22 cellular contexts compared by ENCODE assay signal in genomic region chr14:36521598-36522345, GRCh38. TPM values are rescaled to one million over a fixed set of nuclear protein-coding genes. Genes with fewer than 3 reads are reported as not detected.
DNase-seq lines count a peak whose midpoint lies in the region; ATAC-seq, FAIRE-seq and TF ChIP-seq lines count a peak whose summit lies in the region.
"Had no signal": no experiment of that assay in that cellular context is flagged by ENCODE, and none has a peak within 500 bp of the region (broad histone marks: within the 10 kb centered on the region; RNA-seq: fewer than 3 reads in every experiment).

No MANE protein-coding gene starts in this region.

- no peaks in the 10 kb centered on the region for H3K9me3 ChIP-seq in HepG2 (ENCODE audit: low read length)
- H3K9me3 ChIP-seq in right lobe of liver: no peaks in the 10 kb centered on the region
- H3K9me3 ChIP-seq: heart left ventricle, SJSA1 had no signal

- peaks cover 0 to 18% (median 0%) of the 10 kb centered on the region in 5 experiments for H3K9me3 Mint-ChIP-seq in brain
- no peaks in the 10 kb centered on the region for H3K9me3 Mint-ChIP-seq in nephron
- H3K9me3 Mint-ChIP-seq: activated CD4-positive, alpha-beta memory T cell treated with anti-CD3 and anti-CD28 coated beads for 36 hours had no signal

- H3K4me3 ChIP-seq in HepG2 (replicated peaks in 1 of 3; ENCODE audit: insufficient read depth in 1 of 3, low read depth in 2 of 3, low read length in 3 of 3): no peak overlapping the region
- H3K4me3 ChIP-seq in right lobe of liver: no peak overlapping the region

- H3K27ac Mint-ChIP-seq in brain (no peak overlapping the region), nephron (no peak overlapping the region)

- DNase-seq in HepG2 (ENCODE audit: low spot score): no peak
- DNase-seq in right lobe of liver: no peak
- no peak for DNase-seq in SKM-1 (lab: John Stamatoyannopoulos, UW; ENCODE audit: unreplicated experiment)
- no peak for DNase-seq in stimulated activated naive CD4-positive, alpha-beta T cell treated with Interleukin-2 at 50 U/mL for 16 hours (lab: John Stamatoyannopoulos, UW)
- no peak for DNase-seq in iPS-NIHi7 (ENCODE audit: extremely low spot score)
- DNase-seq: activated CD4-positive, alpha-beta memory T cell treated with anti-CD3 and anti-CD28 coated beads for 36 hours; activated effector memory CD4-positive, alpha-beta T cell treated with anti-CD3 and anti-CD28 coated beads, Interleukin-2, amount 50 U/mL, for 16 hours; anterior cingulate cortex; DMS 273 treated with DMSO at 0.1 percent for 48 hours; erythroblast; heart left ventricle; left cardiac atrium; NCI-H2171; stimulated activated CD4-positive, alpha-beta T cell treated with anti-CD3 and anti-CD28 coated beads, Interleukin-2, amount 100 ng/mL, for 48 hours had no signal

- H3K79me2 ChIP-seq in HepG2 (ENCODE audit: insufficient read depth, low read length): no peaks in the 10 kb centered on the region

- POLR2A ChIA-PET in HepG2 (lab: Yijun Ruan, JAX): no interaction called here

- H3K36me3 Mint-ChIP-seq in brain: no peaks in the 10 kb centered on the region
- no peaks in the 10 kb centered on the region for H3K36me3 Mint-ChIP-seq in nephron (ENCODE audit: low read depth)

- BruUV-seq in HepG2 (replicated peaks; lab: Mats Ljungman, UMichigan): no TSS peak

- H3K4me2 ChIP-seq in HepG2 (ENCODE audit: low read depth, low read length): no peak overlapping the region

- H3K27me3 ChIP-seq in HepG2 (ENCODE audit: control insufficient read depth in 1 of 2, insufficient read depth in 2 of 2, low read length in 2 of 2): peaks cover 54 to 92% of the 10 kb centered on the region in 2 experiments
- H3K27me3 ChIP-seq in right lobe of liver: peaks cover 26 to 68% of the 10 kb centered on the region in 2 donors

- ATAC-seq in HepG2: no peak
- ATAC-seq in right lobe of liver: no peak
- ATAC-seq in HG03139 (IDR thresholded peaks at IDR 0.05; ENCODE audit: unreplicated experiment): no peak
- ATAC-seq: heart left ventricle, left cardiac atrium, sciatic nerve had no signal

- H2AFZ ChIP-seq in HepG2 (ENCODE audit: low read length): no peak overlapping the region

- peaks cover 98% of the 10 kb centered on the region for H3K27me3 Mint-ChIP-seq in brain
- peaks cover 98% of the 10 kb centered on the region for H3K27me3 Mint-ChIP-seq in nephron (ENCODE audit: low read depth)

- CTCF ChIA-PET in HepG2 (lab: Yijun Ruan, JAX; ENCODE audit: low intra/inter-chr PET ratio, low total read pairs): interaction anchor here (1.6 kb wide), 1 partner anchor 420 kb away, joined by 6 read pairs; no protein-coding TSS in a partner anchor

- intact Hi-C loops in HepG2 (cut with micrococcal nuclease; ENCODE audit: unreplicated experiment): loop anchor here (10.0 kb wide), 2 partner anchors 317 to 417 kb away; no protein-coding TSS in a partner anchor
- intact Hi-C loops in right lobe of liver (cut with DNase I): no loop called here

- no peaks in the 10 kb centered on the region; the same call in 1 of the 2 replicates for H4K20me1 ChIP-seq in HepG2 (ENCODE audit: insufficient read depth, low read length)

- in situ Hi-C loops in HepG2 (cut with HindIII; ENCODE audit: extremely low pct_ligation_motif_present, low pct_unique_long_range_greater_than_20kb): loop anchor here (10.0 kb wide), 2 partner anchors 317 to 447 kb away; no protein-coding TSS in a partner anchor

- H3K36me3 ChIP-seq in HepG2 (replicated peaks in 1 of 2; ENCODE audit: control insufficient read depth in 1 of 2, insufficient read depth in 2 of 2, low read length in 2 of 2) (no peaks in the 10 kb centered on the region), right lobe of liver (no peaks in the 10 kb centered on the region)
- H3K36me3 ChIP-seq: heart left ventricle, SJSA1 had no signal

- 0 out of 2 replicates have a peak, but pooled peaks cover 15% of the 10 kb centered on the region for H3K4me1 ChIP-seq in HepG2 (ENCODE audit: insufficient read depth, low read length)
- peaks cover 0 to 44% (median 13%) of the 10 kb centered on the region in 4 donors for H3K4me1 ChIP-seq in right lobe of liver

- H3K27ac ChIP-seq in HepG2 (ENCODE audit: extremely low read length, insufficient read depth, low read length): no peak overlapping the region
- H3K27ac ChIP-seq in right lobe of liver: no peak overlapping the region
- H3K27ac ChIP-seq: coronary artery, heart left ventricle, SJSA1 had no signal

- peak; percentile 39 for FAIRE-seq in HepG2 (lab: Jason Lieb, UNC)
- FAIRE-seq: urothelium cell line had no signal

- WGBS in HepG2 (ENCODE audit: low lambda C conversion rate): 20% methylated on average over 35 of the region's 35 CpGs
- 7% methylated on average over 24 of the region's 35 CpGs for WGBS in right lobe of liver (ENCODE audit: insufficient coverage, low coverage, low lambda C conversion rate, missing lambda C conversion rate)

- no peak for TF ChIP-seq RAD21 in HepG2 (CRISPR knock-in tag; IDR thresholded peaks at IDR 0.05)

- TF ChIP-seq POLR2A in HepG2 (IDR thresholded peaks at IDR 0.05; ENCODE audit: insufficient read depth in 1 of 2, low read depth in 2 of 2, low read length in 2 of 2): no peak
- no peak for TF ChIP-seq POLR2A in right lobe of liver (IDR thresholded peaks at IDR 0.05)

- no peak overlapping the region for H3K9ac ChIP-seq in HepG2 (ENCODE audit: insufficient read depth, low read depth, low read length)

- peak overlapping the region in 4 of 5 experiments; percentile 26 to 77 (median 58) for H3K4me3 Mint-ChIP-seq in brain
- H3K4me3 Mint-ChIP-seq in nephron: peak overlapping the region in 2 of 3 experiments; percentile 22 to 53
- H3K4me3 Mint-ChIP-seq: activated CD4-positive, alpha-beta memory T cell treated with anti-CD3 and anti-CD28 coated beads for 36 hours had no signal

- TF ChIP-seq EP300 in HepG2 (IDR thresholded peaks at IDR 0.05; ENCODE audit: low read depth in 2 of 2, low read length in 2 of 2) (no peak), HepG2 (CRISPR knock-in tag; IDR thresholded peaks at IDR 0.05; ENCODE audit: borderline replicate concordance) (no peak)

- H3K4me1 Mint-ChIP-seq in brain: peaks cover 21% of the 10 kb centered on the region
- peaks cover 23% of the 10 kb centered on the region for H3K4me1 Mint-ChIP-seq in nephron

- peak; percentile 19; the same call in 1 of the 2 replicates for TF ChIP-seq CTCF in HepG2 (CRISPR knock-in tag; IDR thresholded peaks at IDR 0.05)
- TF ChIP-seq CTCF in right lobe of liver (IDR thresholded peaks at IDR 0.05): no peak
- TF ChIP-seq CTCF in brain (conservative IDR thresholded peaks at IDR 0.05): no peak
- no peak for TF ChIP-seq CTCF in nephron (IDR thresholded peaks at IDR 0.05; ENCODE audit: unreplicated experiment in 3 of 3)

TF ChIP-seq in HepG2, 621 proteins besides CTCF, POLR2A, EP300 and RAD21 (continues in another document):
- TF ChIP-seq EED (CRISPR knock-in tag; IDR thresholded peaks at IDR 0.05) (0 out of 2 replicates have a peak, but pooled peaks have one; percentile 35), PHB2 (IDR thresholded peaks at IDR 0.05; ENCODE audit: partially characterized antibody) (no peak), TEAD3 (CRISPR knock-in tag; optimal IDR thresholded peaks at IDR 0.05; ENCODE audit: borderline replicate concordance) (no peak), NR3C1 (CRISPR knock-in tag; IDR thresholded peaks at IDR 0.05) (0 out of 2 replicates have a peak, but pooled peaks have one; percentile 8), ZMAT5 (CRISPR knock-in tag; IDR thresholded peaks at IDR 0.05; ENCODE audit: borderline replicate concordance, low read depth) (no peak), KDM5A (IDR thresholded peaks at IDR 0.05; ENCODE audit: borderline replicate concordance, low read length) (no peak)
- TF ChIP-seq, protein P1, sequence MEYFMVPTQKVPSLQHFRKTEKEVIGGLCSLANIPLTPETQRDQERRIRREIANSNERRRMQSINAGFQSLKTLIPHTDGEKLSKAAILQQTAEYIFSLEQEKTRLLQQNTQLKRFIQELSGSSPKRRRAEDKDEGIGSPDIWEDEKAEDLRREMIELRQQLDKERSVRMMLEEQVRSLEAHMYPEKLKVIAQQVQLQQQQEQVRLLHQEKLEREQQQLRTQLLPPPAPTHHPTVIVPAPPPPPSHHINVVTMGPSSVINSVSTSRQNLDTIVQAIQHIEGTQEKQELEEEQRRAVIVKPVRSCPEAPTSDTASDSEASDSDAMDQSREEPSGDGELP (IDR thresholded peaks at IDR 0.05; ENCODE audit: borderline replicate concordance, low read depth): no peak

RNA-seq across cellular contexts. Expression of gene NKX2-1, which starts 1.7 kb away (rescaled TPM):
- not detected in 2 replicates for total RNA-seq in HepG2 (2016; rRNA removed; fragmentation: Illumina TruSeq; extraction: Trizol)
- not detected in 2 replicates for total RNA-seq in HepG2 (2016; cell fraction: cytosol; rRNA removed; fragmentation: Illumina TruSeq; extraction: Trizol; ENCODE audit: low read depth)
- not detected in 2 replicates for total RNA-seq in HepG2 (2016; cell fraction: insoluble cytoplasmic fraction; rRNA removed; fragmentation: Illumina TruSeq; extraction: Trizol)
- total RNA-seq in HepG2 (2016; cell fraction: membrane; rRNA removed; fragmentation: Illumina TruSeq; extraction: Trizol): not detected in 2 replicates
- total RNA-seq in HepG2 (2016; cell fraction: nucleus; rRNA removed; fragmentation: Illumina TruSeq; extraction: Trizol): not detected in 2 replicates
- polyA plus RNA-seq in HepG2 (2011; rRNA removed): not detected in 2 replicates
- not detected in 2 replicates for polyA plus RNA-seq in HepG2 (2011; cell fraction: cytosol; rRNA removed)
- polyA plus RNA-seq in HepG2 (2011; cell fraction: nucleus; rRNA removed): not detected in 2 replicates
- polyA plus RNA-seq in HepG2 (2012): not detected in 2 replicates
- not detected in 2 replicates for polyA plus RNA-seq in HepG2 (2016; cell fraction: cytosol; fragmentation: Illumina TruSeq; extraction: Trizol; ENCODE audit: low read depth)
- not detected in 2 replicates for polyA plus RNA-seq in HepG2 (2016; cell fraction: insoluble cytoplasmic fraction; fragmentation: Illumina TruSeq; extraction: Trizol; ENCODE audit: low read depth)
- polyA plus RNA-seq in HepG2 (2016; cell fraction: membrane; fragmentation: Illumina TruSeq; extraction: Trizol; ENCODE audit: low read depth): not detected in 2 replicates
- not detected in 2 replicates for polyA plus RNA-seq in HepG2 (2016; cell fraction: nucleus; fragmentation: Illumina TruSeq; extraction: Trizol; ENCODE audit: insufficient read depth, low read depth)
- polyA minus RNA-seq in HepG2 (2011; rRNA and poly(A)+ RNA removed; ENCODE audit: low replicate concordance): not detected in 2 replicates
- polyA minus RNA-seq in HepG2 (2011; cell fraction: cytosol; rRNA and poly(A)+ RNA removed): not detected in 2 replicates
- polyA minus RNA-seq in HepG2 (2011; cell fraction: nucleus; rRNA and poly(A)+ RNA removed): not detected in 2 replicates
- not detected for total RNA-seq in right lobe of liver
- polyA plus RNA-seq in brain (ENCODE audit: insufficient read depth, low read depth, low replicate concordance): 90.6 TPM
- total RNA-seq: activated CD4-positive, alpha-beta memory T cell treated with anti-CD3 and anti-CD28 coated beads for 36 hours; heart left ventricle; left cardiac atrium; myocyte; SJSA1 had no signal
- polyA plus RNA-seq: heart left ventricle had no signal
